In genomic region chr7:101768280-101768679, GRCh38 we compare ENCODE assay signal across 34 cellular contexts.
"Had no signal": no experiment of that assay in that cellular context is flagged by ENCODE, and none has a peak within 500 bp of the region (broad histone marks: within the 10 kb centered on the region; RNA-seq: fewer than 3 reads in every experiment).

No MANE protein-coding gene starts in this region.

- H3K27me3 ChIP-seq: ascending aorta had no signal

- FAIRE-seq: TTC549 had no signal

- H3K4me3 ChIP-seq: ascending aorta had no signal

- H3K27me3 Mint-ChIP-seq: activated CD8-positive, alpha-beta T cell treated with anti-CD3 and anti-CD28 coated beads for 36 hours; activated naive CD4-positive, alpha-beta T cell treated with anti-CD3 and anti-CD28 coated beads, Interleukin-2, amount 50 U/mL, for 24 hours had no signal

- H3K9me3 Mint-ChIP-seq: activated B cell treated with CpG ODN at 0.5 μM for 24 hours; activated CD4-positive, alpha-beta memory T cell treated with anti-CD3 and anti-CD28 coated beads for 36 hours; activated CD4-positive, alpha-beta T cell treated with anti-CD3 and anti-CD28 coated beads, Interleukin-2, amount 10 ng/mL, durations not matched to agents 24 days and 14 days; activated CD8-positive, alpha-beta T cell treated with anti-CD3 and anti-CD28 coated beads for 36 hours; activated naive CD4-positive, alpha-beta T cell treated with anti-CD3 and anti-CD28 coated beads, Interleukin-2, amount 10 ng/mL, durations not matched to agents 7 days and 5 days; activated naive CD4-positive, alpha-beta T cell treated with anti-CD3 and anti-CD28 coated beads, Interleukin-2, amount 50 U/mL, for 24 hours; activated naive CD8-positive, alpha-beta T cell treated with anti-CD3 and anti-CD28 coated beads, Interleukin-2, amount 10 ng/mL, durations not matched to agents 7 days and 5 days; activated naive CD8-positive, alpha-beta T cell treated with anti-CD3 and anti-CD28 coated beads, Interleukin-2, amount 50 U/mL, for 24 hours; activated T-cell treated with anti-CD3 and anti-CD28 coated beads, Interleukin-2, amount 50 U/mL, for 4 hours; activated T-cell treated with anti-CD3 and anti-CD28 coated beads, Interleukin-2, amount 50 U/mL, for 72 hours; activated T-helper 1 cell treated with anti-CD3 and anti-CD28 coated beads, Interleukin-12 subunit alpha, Interleukin-12 subunit beta, Interleukin-2, Interleukin-4 antibody, amounts not matched to agents 30 ng/mL and 10 ng/mL and 1 ng/mL, durations not matched to agents 14 hours and 24 hours and 36 hours; activated T-helper 17 cell treated with anti-CD3 and anti-CD28 coated beads, Interleukin-2, amount 50 U/mL, for 72 hours; T-helper 1 cell treated with Interleukin-12 subunit alpha and Interleukin-12 subunit beta and Interleukin-4 antibody, amounts not matched to agents 30 μg/mL and 1 μg/mL, for 36 hours; T-helper 2 cell treated with Interferon-gamma antibody and Interleukin-4, amounts not matched to agents 5 μg/mL and 100 μg/mL, for 36 hours had no signal

- DNase-seq: activated B cell treated with CpG ODN at 0.5 μM for 24 hours; activated CD4-positive, alpha-beta memory T cell treated with anti-CD3 and anti-CD28 coated beads for 36 hours; activated CD4-positive, alpha-beta T cell treated with anti-CD3 and anti-CD28 coated beads for 4 hours; activated CD4-positive, alpha-beta T cell treated with anti-CD3 and anti-CD28 coated beads, Interleukin-2, amount 10 ng/mL, durations not matched to agents 24 days and 14 days; activated CD4-positive, alpha-beta T cell treated with anti-CD3 and anti-CD28 coated beads, Interleukin-2, amount 50 U/mL, for 1 hour; activated CD4-positive, alpha-beta T cell treated with anti-CD3 and anti-CD28 coated beads, Interleukin-2, amount 50 U/mL, for 4 hours; activated CD4-positive, CD25-positive, alpha-beta regulatory T cell treated with anti-CD3 and anti-CD28 coated beads, Interleukin-2, amount 50 U/mL, for 72 hours; activated CD8-positive, alpha-beta memory T cell treated with anti-CD3 and anti-CD28 coated beads, Interleukin-2, amount 50 U/mL, for 4 hours; activated CD8-positive, alpha-beta T cell treated with anti-CD3 and anti-CD28 coated beads for 36 hours; activated effector memory CD4-positive, alpha-beta T cell treated with anti-CD3 and anti-CD28 coated beads, Interleukin-2, amount 50 U/mL, for 16 hours; activated naive CD4-positive, alpha-beta T cell treated with anti-CD3 and anti-CD28 coated beads, Interleukin-2, amount 10 ng/mL, durations not matched to agents 7 days and 5 days; activated naive CD4-positive, alpha-beta T cell treated with Interleukin-2 at 50 U/mL for 16 hours; activated naive CD8-positive, alpha-beta T cell treated with anti-CD3 and anti-CD28 coated beads, Interleukin-2, amount 10 ng/mL, durations not matched to agents 7 days and 5 days; activated naive CD8-positive, alpha-beta T cell treated with anti-CD3 and anti-CD28 coated beads, Interleukin-2, amount 50 U/mL, for 24 hours; activated T-cell treated with anti-CD3 and anti-CD28 coated beads for 4 hours; activated T-cell treated with anti-CD3 and anti-CD28 coated beads, Interleukin-2, amount 50 U/mL, for 1 hour; activated T-cell treated with anti-CD3 and anti-CD28 coated beads, Interleukin-2, amount 50 U/mL, for 4 hours; activated T-cell treated with anti-CD3 and anti-CD28 coated beads, Interleukin-2, amount 50 U/mL, for 72 hours; amygdala; anterior cingulate cortex; central memory CD4-positive, alpha-beta T cell; T-helper 1 cell; T-helper 2 cell; T-helper 9 cell had no signal

- H3K36me3 Mint-ChIP-seq: activated CD4-positive, alpha-beta memory T cell treated with anti-CD3 and anti-CD28 coated beads for 36 hours; activated naive CD4-positive, alpha-beta T cell treated with anti-CD3 and anti-CD28 coated beads, Interleukin-2, amount 10 ng/mL, durations not matched to agents 7 days and 5 days; activated naive CD4-positive, alpha-beta T cell treated with anti-CD3 and anti-CD28 coated beads, Interleukin-2, amount 50 U/mL, for 24 hours; activated naive CD8-positive, alpha-beta T cell; activated naive CD8-positive, alpha-beta T cell treated with anti-CD3 and anti-CD28 coated beads, Interleukin-2, amount 10 ng/mL, durations not matched to agents 7 days and 5 days; brain had no signal

- H3K4me1 Mint-ChIP-seq: activated B cell treated with CpG ODN at 0.5 μM for 24 hours; activated CD4-positive, alpha-beta T cell treated with anti-CD3 and anti-CD28 coated beads, Interleukin-2, amount 10 ng/mL, durations not matched to agents 24 days and 14 days; activated naive CD4-positive, alpha-beta T cell treated with anti-CD3 and anti-CD28 coated beads, Interleukin-2, amount 10 ng/mL, durations not matched to agents 7 days and 5 days; activated naive CD4-positive, alpha-beta T cell treated with anti-CD3 and anti-CD28 coated beads, Interleukin-2, amount 50 U/mL, for 24 hours; activated naive CD8-positive, alpha-beta T cell treated with anti-CD3 and anti-CD28 coated beads, Interleukin-2, amount 10 ng/mL, durations not matched to agents 7 days and 5 days; activated naive CD8-positive, alpha-beta T cell treated with anti-CD3 and anti-CD28 coated beads, Interleukin-2, amount 50 U/mL, for 24 hours; activated T-helper 17 cell treated with anti-CD3 and anti-CD28 coated beads, Interleukin-2, amount 50 U/mL, for 72 hours had no signal

- H3K9me3 ChIP-seq: ascending aorta had no signal

- H3K36me3 ChIP-seq: ascending aorta had no signal

- H3K27ac Mint-ChIP-seq: activated B cell treated with CpG ODN at 0.5 μM for 24 hours; activated CD4-positive, alpha-beta memory T cell treated with anti-CD3 and anti-CD28 coated beads for 36 hours; activated CD4-positive, alpha-beta T cell treated with anti-CD3 and anti-CD28 coated beads, Interleukin-2, amount 10 ng/mL, durations not matched to agents 24 days and 14 days; activated CD8-positive, alpha-beta T cell treated with anti-CD3 and anti-CD28 coated beads for 36 hours; activated naive CD4-positive, alpha-beta T cell treated with anti-CD3 and anti-CD28 coated beads, Interleukin-2, amount 10 ng/mL, durations not matched to agents 7 days and 5 days; activated naive CD4-positive, alpha-beta T cell treated with anti-CD3 and anti-CD28 coated beads, Interleukin-2, amount 50 U/mL, for 24 hours; activated naive CD8-positive, alpha-beta T cell; activated naive CD8-positive, alpha-beta T cell treated with anti-CD3 and anti-CD28 coated beads, Interleukin-2, amount 10 ng/mL, durations not matched to agents 7 days and 5 days; activated naive CD8-positive, alpha-beta T cell treated with anti-CD3 and anti-CD28 coated beads, Interleukin-2, amount 50 U/mL, for 24 hours; activated T-cell treated with anti-CD3 and anti-CD28 coated beads, Interleukin-2, amount 50 U/mL, for 72 hours; activated T-helper 1 cell treated with anti-CD3 and anti-CD28 coated beads, Interleukin-12 subunit alpha, Interleukin-12 subunit beta, Interleukin-2, Interleukin-4 antibody, amounts not matched to agents 30 ng/mL and 10 ng/mL and 1 ng/mL, durations not matched to agents 14 hours and 24 hours and 36 hours; activated T-helper 17 cell treated with anti-CD3 and anti-CD28 coated beads, Interleukin-2, amount 50 U/mL, for 72 hours; brain; T-helper 1 cell treated with Interleukin-12 subunit alpha and Interleukin-12 subunit beta and Interleukin-4 antibody, amounts not matched to agents 30 μg/mL and 1 μg/mL, for 36 hours; T-helper 2 cell treated with Interferon-gamma antibody and Interleukin-4, amounts not matched to agents 5 μg/mL and 100 μg/mL, for 36 hours had no signal

- H3K4me3 Mint-ChIP-seq: activated B cell treated with CpG ODN at 0.5 μM for 24 hours; activated CD4-positive, alpha-beta memory T cell treated with anti-CD3 and anti-CD28 coated beads for 36 hours; activated CD4-positive, alpha-beta T cell treated with anti-CD3 and anti-CD28 coated beads, Interleukin-2, amount 10 ng/mL, durations not matched to agents 24 days and 14 days; activated CD8-positive, alpha-beta T cell treated with anti-CD3 and anti-CD28 coated beads for 36 hours; activated naive CD4-positive, alpha-beta T cell treated with anti-CD3 and anti-CD28 coated beads, Interleukin-2, amount 10 ng/mL, durations not matched to agents 7 days and 5 days; activated naive CD4-positive, alpha-beta T cell treated with anti-CD3 and anti-CD28 coated beads, Interleukin-2, amount 50 U/mL, for 24 hours; activated naive CD8-positive, alpha-beta T cell; activated naive CD8-positive, alpha-beta T cell treated with anti-CD3 and anti-CD28 coated beads, Interleukin-2, amount 10 ng/mL, durations not matched to agents 7 days and 5 days; activated naive CD8-positive, alpha-beta T cell treated with anti-CD3 and anti-CD28 coated beads, Interleukin-2, amount 50 U/mL, for 24 hours; activated T-cell treated with anti-CD3 and anti-CD28 coated beads, Interleukin-2, amount 50 U/mL, for 4 hours; activated T-cell treated with anti-CD3 and anti-CD28 coated beads, Interleukin-2, amount 50 U/mL, for 72 hours; activated T-helper 1 cell treated with anti-CD3 and anti-CD28 coated beads, Interleukin-12 subunit alpha, Interleukin-12 subunit beta, Interleukin-2, Interleukin-4 antibody, amounts not matched to agents 30 ng/mL and 10 ng/mL and 1 ng/mL, durations not matched to agents 14 hours and 24 hours and 36 hours; activated T-helper 17 cell treated with anti-CD3 and anti-CD28 coated beads, Interleukin-2, amount 50 U/mL, for 72 hours; brain; T-helper 1 cell treated with Interleukin-12 subunit alpha and Interleukin-12 subunit beta and Interleukin-4 antibody, amounts not matched to agents 30 μg/mL and 1 μg/mL, for 36 hours; T-helper 2 cell treated with Interferon-gamma antibody and Interleukin-4, amounts not matched to agents 5 μg/mL and 100 μg/mL, for 36 hours had no signal

- ATAC-seq: activated CD8-positive, alpha-beta T cell treated with anti-CD3 and anti-CD28 coated beads for 36 hours; activated naive CD8-positive, alpha-beta T cell treated with anti-CD3 and anti-CD28 coated beads, Interleukin-2, amount 50 U/mL, for 24 hours; activated T-cell treated with anti-CD3 and anti-CD28 coated beads, Interleukin-2, amount 50 U/mL, for 4 hours; activated T-cell treated with anti-CD3 and anti-CD28 coated beads, Interleukin-2, amount 50 U/mL, for 72 hours; activated T-helper 17 cell treated with anti-CD3 and anti-CD28 coated beads, Interleukin-2, amount 50 U/mL, for 72 hours had no signal

- H3K4me1 ChIP-seq: ascending aorta had no signal

- H3K27ac ChIP-seq: ascending aorta, VCaP had no signal
